8 cellular contexts compared by ENCODE assay signal in genomic region chrX:153469811-153470410, GRCh38. TPM values are rescaled to one million over a fixed set of nuclear protein-coding genes. Genes with fewer than 3 reads are reported as not detected.
DNase-seq lines count a peak whose midpoint lies in the region; ATAC-seq and TF ChIP-seq lines count a peak whose summit lies in the region.

No MANE protein-coding gene starts in this region.

- no peaks in the 10 kb centered on the region for H3K36me3 ChIP-seq in cardiac muscle cell
- no peaks in the 10 kb centered on the region for H3K36me3 ChIP-seq in rectal smooth muscle tissue (ENCODE audit: control insufficient read depth, insufficient read depth, low read length)

- no peaks in the 10 kb centered on the region for H3K9me3 ChIP-seq in cardiac muscle cell (ENCODE audit: low read depth)

- peak; percentile 13 for TF ChIP-seq CTCF in cardiac muscle cell (IDR thresholded peaks at IDR 0.05; ENCODE audit: low read depth, low read length)

- H3K4me3 ChIP-seq in cardiac muscle cell (peak overlapping the region; percentile 45), rectal smooth muscle tissue (ENCODE audit: low read length) (peak overlapping the region; percentile 74)

- no peaks in the 10 kb centered on the region for H3K27me3 Mint-ChIP-seq in activated T-helper 1 cell treated with anti-CD3 and anti-CD28 coated beads, Interleukin-12 subunit alpha, Interleukin-12 subunit beta, Interleukin-2, Interleukin-4 antibody, amounts not matched to agents 30 ng/mL and 10 ng/mL and 1 ng/mL, durations not matched to agents 14 hours and 24 hours and 36 hours (ENCODE audit: insufficient read depth)

- no peak for TF ChIP-seq EP300 in Ishikawa (IDR thresholded peaks at IDR 0.05; ENCODE audit: borderline replicate concordance)

- TF ChIP-seq RAD21 in Ishikawa (IDR thresholded peaks at IDR 0.05; ENCODE audit: low read depth), result no peak

- no peak overlapping the region for H3K27ac ChIP-seq in cardiac muscle cell
- peak overlapping the region; percentile 61 for H3K27ac ChIP-seq in rectal smooth muscle tissue (ENCODE audit: low read depth, low read length)

- H3K9me3 Mint-ChIP-seq in activated T-helper 1 cell treated with anti-CD3 and anti-CD28 coated beads, Interleukin-12 subunit alpha, Interleukin-12 subunit beta, Interleukin-2, Interleukin-4 antibody, amounts not matched to agents 30 ng/mL and 10 ng/mL and 1 ng/mL, durations not matched to agents 14 hours and 24 hours and 36 hours, result no peaks in the 10 kb centered on the region

- peaks cover 6% of the 10 kb centered on the region for H3K36me3 Mint-ChIP-seq in activated T-helper 1 cell treated with anti-CD3 and anti-CD28 coated beads, Interleukin-12 subunit alpha, Interleukin-12 subunit beta, Interleukin-2, Interleukin-4 antibody, amounts not matched to agents 30 ng/mL and 10 ng/mL and 1 ng/mL, durations not matched to agents 14 hours and 24 hours and 36 hours (ENCODE audit: low read depth)

- H3K27me3 ChIP-seq in cardiac muscle cell (no peaks in the 10 kb centered on the region), rectal smooth muscle tissue (ENCODE audit: control insufficient read depth, insufficient read depth, low read length) (no peaks in the 10 kb centered on the region)

- peak; percentile 50 for DNase-seq in NCI-H146 (lab: John Stamatoyannopoulos, UW)
- DNase-seq in NCI-H146 treated with DMSO at 0.1 percent for 48 hours (lab: John Stamatoyannopoulos, UW; ENCODE audit: unreplicated experiment), result no peak
- peak; percentile 5 for DNase-seq in activated T-helper 1 cell treated with anti-CD3 and anti-CD28 coated beads, Interleukin-12 subunit alpha, Interleukin-12 subunit beta, Interleukin-2, Interleukin-4 antibody, amounts not matched to agents 30 ng/mL and 10 ng/mL and 1 ng/mL, durations not matched to agents 14 hours and 24 hours and 36 hours (ENCODE audit: low spot score)
- DNase-seq in cardiac muscle cell (ENCODE audit: low read depth in 1 of 2, low spot score in 1 of 2), result peak; percentile 23 to 48
- DNase-seq in epidermal melanocyte (ENCODE audit: insufficient read length, low spot score), result no peak

- H3K4me3 Mint-ChIP-seq in activated T-helper 1 cell treated with anti-CD3 and anti-CD28 coated beads, Interleukin-12 subunit alpha, Interleukin-12 subunit beta, Interleukin-2, Interleukin-4 antibody, amounts not matched to agents 30 ng/mL and 10 ng/mL and 1 ng/mL, durations not matched to agents 14 hours and 24 hours and 36 hours, result peak overlapping the region; percentile 85

- no peaks in the 10 kb centered on the region for H3K4me1 ChIP-seq in cardiac muscle cell (ENCODE audit: low read depth)
- no peaks in the 10 kb centered on the region for H3K4me1 ChIP-seq in rectal smooth muscle tissue (ENCODE audit: control insufficient read depth, insufficient read depth, low read length)

- no peak overlapping the region for H3K9ac ChIP-seq in rectal smooth muscle tissue (ENCODE audit: low read length)

- intact Hi-C loops in activated T-helper 1 cell treated with anti-CD3 and anti-CD28 coated beads, Interleukin-12 subunit alpha, Interleukin-12 subunit beta, Interleukin-2, Interleukin-4 antibody, amounts not matched to agents 30 ng/mL and 10 ng/mL and 1 ng/mL, durations not matched to agents 14 hours and 24 hours and 36 hours (cut with micrococcal nuclease), result loop anchor here (1.0 to 2.0 kb wide), 5 partner anchors 59 to 529 kb away; partner anchors contain the start of genes CCNQ, ZFP92 and ZNF275

- ATAC-seq in GM21737 (IDR thresholded peaks at IDR 0.05; ENCODE audit: unreplicated experiment), result peak; percentile 25

- no peaks in the 10 kb centered on the region for H3K4me1 Mint-ChIP-seq in activated T-helper 1 cell treated with anti-CD3 and anti-CD28 coated beads, Interleukin-12 subunit alpha, Interleukin-12 subunit beta, Interleukin-2, Interleukin-4 antibody, amounts not matched to agents 30 ng/mL and 10 ng/mL and 1 ng/mL, durations not matched to agents 14 hours and 24 hours and 36 hours (ENCODE audit: low read depth)

- peak overlapping the region; percentile 80 for H3K27ac Mint-ChIP-seq in activated T-helper 1 cell treated with anti-CD3 and anti-CD28 coated beads, Interleukin-12 subunit alpha, Interleukin-12 subunit beta, Interleukin-2, Interleukin-4 antibody, amounts not matched to agents 30 ng/mL and 10 ng/mL and 1 ng/mL, durations not matched to agents 14 hours and 24 hours and 36 hours

TF ChIP-seq in Ishikawa, 13 proteins besides CTCF, POLR2A, EP300 and RAD21:
- TF ChIP-seq, protein P1, sequence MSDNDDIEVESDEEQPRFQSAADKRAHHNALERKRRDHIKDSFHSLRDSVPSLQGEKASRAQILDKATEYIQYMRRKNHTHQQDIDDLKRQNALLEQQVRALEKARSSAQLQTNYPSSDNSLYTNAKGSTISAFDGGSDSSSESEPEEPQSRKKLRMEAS (IDR thresholded peaks at IDR 0.05), result peak; percentile 89
- TF ChIP-seq ZBTB7A (IDR thresholded peaks at IDR 0.05; ENCODE audit: low read depth), result no peak
- no peak for TF ChIP-seq TAF1 (IDR thresholded peaks at IDR 0.05; ENCODE audit: low read depth)
- peak; percentile 77 for TF ChIP-seq REST (IDR thresholded peaks at IDR 0.05; ENCODE audit: low read depth)

RNA-seq across cellular contexts. Expression of gene HAUS7, which starts 0.5 kb away (rescaled TPM):
- total RNA-seq in activated T-helper 1 cell treated with anti-CD3 and anti-CD28 coated beads, Interleukin-12 subunit alpha, Interleukin-12 subunit beta, Interleukin-2, Interleukin-4 antibody, amounts not matched to agents 30 ng/mL and 10 ng/mL and 1 ng/mL, durations not matched to agents 14 hours and 24 hours and 36 hours, result 62.7 and 68.2 TPM in 2 replicates
- 19.1 and 19.8 TPM in 2 replicates for total RNA-seq in cardiac muscle cell
- polyA plus RNA-seq in cardiac muscle cell, result 12.9 and 22.6 TPM in 2 replicates

RNA-seq across cellular contexts. Expression of gene TREX2, which starts 24.1 kb away (rescaled TPM):
- 0.83 and 1.3 TPM in 2 replicates for total RNA-seq in activated T-helper 1 cell treated with anti-CD3 and anti-CD28 coated beads, Interleukin-12 subunit alpha, Interleukin-12 subunit beta, Interleukin-2, Interleukin-4 antibody, amounts not matched to agents 30 ng/mL and 10 ng/mL and 1 ng/mL, durations not matched to agents 14 hours and 24 hours and 36 hours
- total RNA-seq in cardiac muscle cell, result 0.36 TPM in 1 of 2 replicates, not detected in the other
- polyA plus RNA-seq in cardiac muscle cell, result not detected in 2 replicates

RNA-seq across cellular contexts. Expression of gene BGN, which starts 24.9 kb away (rescaled TPM):
- total RNA-seq in activated T-helper 1 cell treated with anti-CD3 and anti-CD28 coated beads, Interleukin-12 subunit alpha, Interleukin-12 subunit beta, Interleukin-2, Interleukin-4 antibody, amounts not matched to agents 30 ng/mL and 10 ng/mL and 1 ng/mL, durations not matched to agents 14 hours and 24 hours and 36 hours, result not detected in 2 replicates
- total RNA-seq in cardiac muscle cell, result 0.54 and 1.9 TPM in 2 replicates
- polyA plus RNA-seq in cardiac muscle cell, result 1.0 and 2.2 TPM in 2 replicates

RNA-seq across cellular contexts. Expression of gene ATP2B3, which starts 47.5 kb away (rescaled TPM):
- 0.05 TPM in 1 of 2 replicates, not detected in the other for total RNA-seq in activated T-helper 1 cell treated with anti-CD3 and anti-CD28 coated beads, Interleukin-12 subunit alpha, Interleukin-12 subunit beta, Interleukin-2, Interleukin-4 antibody, amounts not matched to agents 30 ng/mL and 10 ng/mL and 1 ng/mL, durations not matched to agents 14 hours and 24 hours and 36 hours
- 0.14 and 0.21 TPM in 2 replicates for total RNA-seq in cardiac muscle cell
- 0.06 and 0.42 TPM in 2 replicates for polyA plus RNA-seq in cardiac muscle cell

RNA-seq across cellular contexts. Expression of gene ZFP92, which starts 58.6 kb away (rescaled TPM):
- 2.4 and 2.5 TPM in 2 replicates for total RNA-seq in activated T-helper 1 cell treated with anti-CD3 and anti-CD28 coated beads, Interleukin-12 subunit alpha, Interleukin-12 subunit beta, Interleukin-2, Interleukin-4 antibody, amounts not matched to agents 30 ng/mL and 10 ng/mL and 1 ng/mL, durations not matched to agents 14 hours and 24 hours and 36 hours
- total RNA-seq in cardiac muscle cell, result 0.09 TPM in 1 of 2 replicates, not detected in the other
- not detected in 2 replicates for polyA plus RNA-seq in cardiac muscle cell

Comparison
In these comparisons a context has a peak if more than half of its experiments do, and no peak if none do; other contexts are left out.
1. DNase-seq: peak in NCI-H146 (single experiment), activated T-helper 1 cell treated with anti-CD3 and anti-CD28 coated beads, Interleukin-12 subunit alpha, Interleukin-12 subunit beta, Interleukin-2, Interleukin-4 antibody, amounts not matched to agents 30 ng/mL and 10 ng/mL and 1 ng/mL, durations not matched to agents 14 hours and 24 hours and 36 hours (single experiment) and cardiac muscle cell (2 of 2); none in NCI-H146 treated with DMSO at 0.1 percent for 48 hours (single experiment) and epidermal melanocyte (single experiment).